In the genomic region with DNA sequence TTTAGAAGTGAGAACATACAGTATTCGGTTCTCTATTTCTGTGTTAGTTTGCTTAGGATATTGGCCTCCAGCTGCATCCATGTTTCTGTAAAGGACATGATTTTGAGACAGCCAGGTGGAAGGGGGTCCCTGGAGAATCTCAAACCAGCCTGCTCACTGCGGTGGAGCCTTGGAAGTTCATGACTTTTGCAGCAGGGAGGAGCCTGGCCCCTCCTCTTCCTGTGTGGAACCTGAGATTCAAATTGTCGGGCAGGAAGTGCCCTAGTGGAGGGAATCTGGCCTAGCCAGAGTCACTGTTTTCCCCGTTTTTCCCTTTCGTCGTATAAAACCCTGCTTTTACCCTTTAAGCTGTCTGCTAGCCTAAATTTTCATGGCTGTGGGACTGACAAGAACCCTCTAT, we compare ENCODE assay signal across 20 cellular contexts.
A peak's percentile ranks its signal among the peaks of the same experiment; 100 is the strongest.
DNase-seq lines count a peak whose midpoint lies in the region; ATAC-seq, FAIRE-seq and TF ChIP-seq lines count a peak whose summit lies in the region.
"Had no signal": no experiment of that assay in that cellular context is flagged by ENCODE, and none has a peak within 500 bp of the region (broad histone marks: within the 10 kb centered on the region; RNA-seq: fewer than 3 reads in every experiment).

No MANE protein-coding gene starts in this region.

- H4K8ac ChIP-seq in trophoblast cell (ENCODE audit: low read depth, low read length) = no peak overlapping the region

- H4K20me1 ChIP-seq in KMS-11 (ENCODE audit: insufficient read depth) = no peaks in the 10 kb centered on the region

- intact Hi-C loops in right cardiac atrium (cut with DNase I) = no loop called here

- peak overlapping the region; percentile 62 for H4K91ac ChIP-seq in trophoblast cell (ENCODE audit: low read depth, low read length)

- H2BK120ac ChIP-seq in trophoblast cell (ENCODE audit: insufficient read depth, low read length, poor library complexity) = peak overlapping the region; percentile 76

- H2BK12ac ChIP-seq in trophoblast cell (ENCODE audit: low read length) = peak overlapping the region; percentile 91

- ATAC-seq in right cardiac atrium = no peak
- ATAC-seq: GM23338, HCT116 had no signal

- peaks cover 4% of the 10 kb centered on the region for H3K79me1 ChIP-seq in trophoblast cell (ENCODE audit: low read length)

- H2BK5ac ChIP-seq in trophoblast cell (ENCODE audit: low read depth, low read length, poor library complexity) = no peak overlapping the region

- H3K27ac Mint-ChIP-seq in endodermal cell = no peak overlapping the region
- H3K27ac Mint-ChIP-seq: CD4-positive, alpha-beta memory T cell; GM23338; H9 had no signal

- no peak for FAIRE-seq in small intestine (lab: Jason Lieb, UNC)
- FAIRE-seq: GM12891, GM18507 had no signal

- H3K9ac ChIP-seq in KMS-11 (no peak overlapping the region), endodermal cell (ENCODE audit: extremely low read depth, low read length, poor library complexity, severe bottlenecking) (no peak overlapping the region), trophoblast cell (ENCODE audit: low read length) (no peak overlapping the region)

- H3K27me3 Mint-ChIP-seq in endodermal cell (ENCODE audit: insufficient read depth) = no peaks in the 10 kb centered on the region
- H3K27me3 Mint-ChIP-seq: CD4-positive, alpha-beta memory T cell had no signal

- H2AFZ ChIP-seq in KMS-11 (ENCODE audit: low read depth) = 0 out of 2 replicates have a peak overlapping the region, but pooled peaks have one; percentile 5
- no peak overlapping the region for H2AFZ ChIP-seq in trophoblast cell (ENCODE audit: insufficient read depth, low read length, poor library complexity)
- H2AFZ ChIP-seq: GM23338 had no signal

- H2AK5ac ChIP-seq in trophoblast cell (ENCODE audit: low read length) = peak overlapping the region; percentile 37

- 93 to 95% methylated on average over 5 to 6 of the region's 6 CpGs for WGBS in endodermal cell (ENCODE audit: insufficient coverage in 1 of 2, insufficient read length in 1 of 2), 2 experiments
- WGBS in trophoblast cell (ENCODE audit: extremely low coverage, insufficient coverage, insufficient read length) = no CpG with 5 or more reads among the region's 6 CpGs
- 91 to 92% (median 92%) methylated on average over 6 of the region's 6 CpGs for WGBS in small intestine, 3 donors
- WGBS in right cardiac atrium = 86% methylated on average over 6 of the region's 6 CpGs

- H3K4me3 Mint-ChIP-seq in endodermal cell = no peak overlapping the region
- H3K4me3 Mint-ChIP-seq: CD4-positive, alpha-beta memory T cell; GM23338; H9 had no signal

- no peaks in the 10 kb centered on the region for H3K79me2 ChIP-seq in KMS-11 (ENCODE audit: insufficient read depth, low read depth)
- no peaks in the 10 kb centered on the region for H3K79me2 ChIP-seq in trophoblast cell (ENCODE audit: control insufficient read depth, insufficient read depth, low read length, poor library complexity)

- H3K4me2 ChIP-seq in KMS-11 (no peak overlapping the region), trophoblast cell (ENCODE audit: low read length) (no peak overlapping the region)
- H3K4me2 ChIP-seq: GM23338 had no signal

- H3K9me3 ChIP-seq in endodermal cell (ENCODE audit: control insufficient read depth, low read length) (no peaks in the 10 kb centered on the region), trophoblast cell (ENCODE audit: insufficient read depth, low read depth, low read length) (no peaks in the 10 kb centered on the region), small intestine (ENCODE audit: control insufficient read depth, low read depth) (no peaks in the 10 kb centered on the region), right cardiac atrium (ENCODE audit: control insufficient read depth, low read length) (no peaks in the 10 kb centered on the region)

- peaks cover 8% of the 10 kb centered on the region for H3K9me3 Mint-ChIP-seq in endodermal cell

- H3K27me3 ChIP-seq in KMS-11 (ENCODE audit: insufficient read depth, low read depth) = no peaks in the 10 kb centered on the region
- H3K27me3 ChIP-seq in endodermal cell (ENCODE audit: control insufficient read depth, insufficient read depth, low read length, poor library complexity, severe bottlenecking) = no peaks in the 10 kb centered on the region
- no peaks in the 10 kb centered on the region for H3K27me3 ChIP-seq in trophoblast cell (ENCODE audit: insufficient read depth, low read length)
- H3K27me3 ChIP-seq in small intestine (ENCODE audit: control insufficient read depth in 2 of 2, insufficient read depth in 2 of 2, low read length in 2 of 2) = no peaks in the 10 kb centered on the region
- no peaks in the 10 kb centered on the region for H3K27me3 ChIP-seq in right cardiac atrium (ENCODE audit: control insufficient read depth, insufficient read depth)

- H3K27ac ChIP-seq in KMS-11 (no peak overlapping the region), endodermal cell (ENCODE audit: low read depth, low read length) (no peak overlapping the region), trophoblast cell (ENCODE audit: low read depth, low read length) (no peak overlapping the region), small intestine (ENCODE audit: low read depth in 1 of 2, low read length in 1 of 2) (no peak overlapping the region), right cardiac atrium (ENCODE audit: low read length) (no peak overlapping the region)

- H3K4me1 ChIP-seq in KMS-11 (ENCODE audit: low read depth, poor library complexity, severe bottlenecking) (no peaks in the 10 kb centered on the region), endodermal cell (ENCODE audit: control insufficient read depth, insufficient read depth, low read length) (no peaks in the 10 kb centered on the region), trophoblast cell (ENCODE audit: control insufficient read depth in 1 of 2, insufficient read depth in 2 of 2, low read length in 2 of 2) (no peaks in the 10 kb centered on the region), small intestine (ENCODE audit: control insufficient read depth in 2 of 2, insufficient read depth in 1 of 2, low read depth in 1 of 2, low read length in 1 of 2) (no peaks in the 10 kb centered on the region), right cardiac atrium (ENCODE audit: control insufficient read depth, insufficient read depth, low read length) (no peaks in the 10 kb centered on the region)

- H3K4me3 ChIP-seq in KMS-11 (IDR thresholded peaks at IDR 0.05; ENCODE audit: insufficient read depth, low read depth, low read length) = no peak overlapping the region
- no peak overlapping the region for H3K4me3 ChIP-seq in endodermal cell (ENCODE audit: low read length)
- H3K4me3 ChIP-seq in trophoblast cell (ENCODE audit: low read depth, low read length) = no peak overlapping the region
- no peak overlapping the region for H3K4me3 ChIP-seq in small intestine (ENCODE audit: low read depth in 1 of 2, low read length in 2 of 2)
- H3K4me3 ChIP-seq in right cardiac atrium (ENCODE audit: low read length) = no peak overlapping the region
- H3K4me3 ChIP-seq: GM23338 had no signal

- H3K14ac ChIP-seq in trophoblast cell (ENCODE audit: low read length) = no peak overlapping the region

- no peaks in the 10 kb centered on the region for H3K36me3 ChIP-seq in KMS-11 (ENCODE audit: insufficient read depth)
- H3K36me3 ChIP-seq in endodermal cell (ENCODE audit: control insufficient read depth, insufficient read depth, low read length) = no peaks in the 10 kb centered on the region
- no peaks in the 10 kb centered on the region for H3K36me3 ChIP-seq in trophoblast cell (ENCODE audit: control insufficient read depth in 1 of 2, insufficient read depth in 2 of 2, low read length in 2 of 2)
- H3K36me3 ChIP-seq in small intestine (ENCODE audit: control insufficient read depth in 2 of 2, insufficient read depth in 2 of 2, low read length in 2 of 2) = no peaks in the 10 kb centered on the region

- H4K12ac ChIP-seq in trophoblast cell (ENCODE audit: low read depth, low read length) = no peak overlapping the region

- DNase-seq in ELF-1 (ENCODE audit: low read depth, low spot score) (peak; percentile 4), endodermal cell (no peak), trophoblast cell (no peak), small intestine (no peak), DMS 273 (lab: John Stamatoyannopoulos, UW; ENCODE audit: unreplicated experiment) (no peak), UCSD-AML1 (lab: John Stamatoyannopoulos, UW; ENCODE audit: unreplicated experiment) (no peak), right cardiac atrium (no peak)
- DNase-seq: C1 segment of cervical spinal cord; Calu3; CD4-positive, alpha-beta memory T cell; COR-L47; DMS153; DND-41; GDM1; H9 had no signal

- H3K4ac ChIP-seq in trophoblast cell (ENCODE audit: low read depth, low read length) = peak overlapping the region; percentile 36

- no peaks in the 10 kb centered on the region for H3K36me3 Mint-ChIP-seq in endodermal cell (ENCODE audit: low read depth)
- H3K36me3 Mint-ChIP-seq: CD4-positive, alpha-beta memory T cell had no signal

- H3K4me1 Mint-ChIP-seq in endodermal cell = no peaks in the 10 kb centered on the region
- H3K4me1 Mint-ChIP-seq: CD4-positive, alpha-beta memory T cell; GM23338; H9 had no signal

- TF ChIP-seq CTCF in KMS-11 (conservative IDR thresholded peaks at IDR 0.05; ENCODE audit: low read depth, low read length) = no peak
- peak; percentile 17 for TF ChIP-seq CTCF in endodermal cell (conservative IDR thresholded peaks at IDR 0.05)

- no peak overlapping the region for H3K23ac ChIP-seq in trophoblast cell (ENCODE audit: low read length)

- H3K18ac ChIP-seq in trophoblast cell (ENCODE audit: low read length) = peak overlapping the region; percentile 37
